ENCODE assay signal across 8 cellular contexts in the genomic region with DNA sequence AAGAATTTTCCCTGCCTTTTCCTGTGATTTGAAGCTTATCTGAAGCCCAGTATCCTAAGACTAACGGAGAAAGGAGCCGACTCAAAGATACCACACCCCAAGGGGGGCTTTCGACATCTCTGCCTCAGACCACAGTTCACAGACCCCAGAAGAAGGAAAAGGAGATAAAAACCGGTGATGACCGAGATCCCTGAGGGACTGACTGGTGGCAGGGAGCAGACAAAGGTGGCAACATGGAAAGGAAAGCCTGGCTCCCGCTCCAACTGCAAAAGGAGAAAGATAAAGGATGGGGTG. TPM values are rescaled to one million over a fixed set of nuclear protein-coding genes. Genes with fewer than 3 reads are reported as not detected.
DNase-seq lines count a peak whose midpoint lies in the region; ATAC-seq, FAIRE-seq and TF ChIP-seq lines count a peak whose summit lies in the region.

No MANE protein-coding gene starts in this region.

- in situ Hi-C loops in mammary epithelial cell (cut with MboI; ENCODE audit: low sequenced_read_pairs in 2 of 2) = loop anchor here (10.0 kb wide), 1 partner anchor 48 kb away; the partner anchor contains the start of gene SRSF3 (in 2 of the 2)

- no peak overlapping the region for H4K8ac ChIP-seq in mesenchymal stem cell (ENCODE audit: low read length)

- TF ChIP-seq CTCF in A549 (IDR thresholded peaks at IDR 0.05) (no peak), HL-60 (IDR thresholded peaks at IDR 0.05; ENCODE audit: insufficient read depth, low read length) (no peak), mammary epithelial cell (conservative IDR thresholded peaks at IDR 0.05 in 1 of 2, IDR thresholded peaks at IDR 0.05 in 1 of 2; ENCODE audit: extremely low read depth in 1 of 2, insufficient read depth in 1 of 2, low read depth in 1 of 2, low read length in 2 of 2) (no peak), vagina (IDR thresholded peaks at IDR 0.05) (no peak)

- H3K4me2 ChIP-seq in A549 (peak overlapping the region; percentile 95), mammary epithelial cell (ENCODE audit: insufficient read depth, low read depth, low read length) (peak overlapping the region; percentile 89), mesenchymal stem cell (ENCODE audit: low read length, poor library complexity, severe bottlenecking) (peak overlapping the region; percentile 86)

- intact Hi-C loops in mammary epithelial cell (cut with micrococcal nuclease) = loop anchor here (1.0 kb wide), 2 partner anchors 31 to 123 kb away; no protein-coding TSS in a partner anchor
- intact Hi-C loops in vagina (cut with DNase I) = loop anchor here (5.0 to 10.0 kb wide), 2 partner anchors 51 to 102 kb away; partner anchors contain the start of genes KCTD20 and PXT1

- H4K20me1 ChIP-seq in mammary epithelial cell (ENCODE audit: insufficient read depth, low read length) = no peaks in the 10 kb centered on the region

- no peak overlapping the region for H4K91ac ChIP-seq in mesenchymal stem cell (ENCODE audit: low read length)

- peak overlapping the region; percentile 97 for H2AFZ ChIP-seq in mammary epithelial cell (ENCODE audit: low read depth, low read length)
- peak overlapping the region; percentile 98 for H2AFZ ChIP-seq in mesenchymal stem cell (ENCODE audit: low read depth, low read length)

- BruUV-seq in mammary epithelial cell (replicated peaks; lab: Mats Ljungman, UMichigan) = no TSS peak

- peak overlapping the region in 1 of 2 experiments; percentile 98 for H3K18ac ChIP-seq in mesenchymal stem cell (ENCODE audit: low read depth in 1 of 2, low read length in 2 of 2)

- no peak overlapping the region for H2AK5ac ChIP-seq in mesenchymal stem cell (ENCODE audit: low read length, severe bottlenecking)

- peaks cover 2% of the 10 kb centered on the region for H3K79me1 ChIP-seq in mesenchymal stem cell (replicated peaks; ENCODE audit: low read length, poor library complexity, severe bottlenecking)

- peak overlapping the region; percentile 77 for H2BK5ac ChIP-seq in mesenchymal stem cell (ENCODE audit: low read depth, low read length, poor library complexity, severe bottlenecking)

- H3K79me2 ChIP-seq in mammary epithelial cell (ENCODE audit: insufficient read depth, low read length) = peaks cover 53% of the 10 kb centered on the region

- 2% methylated on average over 6 of the region's 6 CpGs for WGBS in A549 (ENCODE audit: missing lambda C conversion rate)
- WGBS in mammary epithelial cell (ENCODE audit: low coverage, missing lambda C conversion rate) = 0% methylated on average over 5 of the region's 6 CpGs
- under 1% methylated on average over 5 of the region's 6 CpGs for WGBS in mesenchymal stem cell

- H3K14ac ChIP-seq in mesenchymal stem cell (ENCODE audit: low read length in 2 of 2) = peak overlapping the region in 1 of 2 experiments; percentile 100

- FAIRE-seq in A549 (lab: Jason Lieb, UNC) = no peak

- H2BK12ac ChIP-seq in mesenchymal stem cell (ENCODE audit: low read length in 2 of 2) = no peak overlapping the region

- TF ChIP-seq POLR2A in A549 (IDR thresholded peaks at IDR 0.05; ENCODE audit: low read length) (no peak), vagina (IDR thresholded peaks at IDR 0.05) (no peak)

- H2BK120ac ChIP-seq in mesenchymal stem cell (ENCODE audit: low read depth, low read length) = no peak overlapping the region

- no peak for TF ChIP-seq RAD21 in A549 (conservative IDR thresholded peaks at IDR 0.05 in 1 of 2, IDR thresholded peaks at IDR 0.05 in 1 of 2)

- H3K4ac ChIP-seq in mesenchymal stem cell (ENCODE audit: low read depth in 1 of 2, low read length in 2 of 2) = peak overlapping the region in 1 of 2 experiments; percentile 99

- no peak for DNase-seq in A549 (ENCODE audit: low read depth in 1 of 2, low spot score in 1 of 2)
- DNase-seq in HL-60 (ENCODE audit: low read depth in 1 of 2, low spot score in 1 of 2) = no peak
- peak; percentile 21 for DNase-seq in mammary epithelial cell
- no peak for DNase-seq in mesenchymal stem cell
- no peak for DNase-seq in vagina (ENCODE audit: extremely low spot score in 2 of 2)
- no peak for DNase-seq in NCI-H510A treated with DMSO at 0.1 percent for 48 hours (lab: John Stamatoyannopoulos, UW)

- CTCF ChIA-PET in A549 (lab: Yijun Ruan, JAX) (interaction anchor here (0.8 to 1.1 kb wide), 3 partner anchors 15 to 212 kb away, joined by 3 to 4 read pairs (median 3); no protein-coding TSS in a partner anchor), mammary epithelial cell (lab: Charles Lee; ENCODE audit: low non-redundant PET) (no interaction called here)

- peak overlapping the region in 1 of 2 experiments; percentile 59 for H3K23ac ChIP-seq in mesenchymal stem cell (ENCODE audit: low read length in 2 of 2)

- peak overlapping the region; percentile 90 to 99 for H3K27ac ChIP-seq in A549
- H3K27ac ChIP-seq in HL-60 (replicated peaks) = peak overlapping the region; percentile 77
- peak overlapping the region; percentile 80 for H3K27ac ChIP-seq in mammary epithelial cell (ENCODE audit: insufficient read depth, low read depth, low read length)
- peak overlapping the region; percentile 95 for H3K27ac ChIP-seq in mesenchymal stem cell (ENCODE audit: low read length, poor library complexity, severe bottlenecking)
- peak overlapping the region; percentile 99 for H3K27ac ChIP-seq in vagina

- H3K36me3 ChIP-seq in mammary epithelial cell (ENCODE audit: insufficient read depth, low read length) = no peaks in the 10 kb centered on the region
- H3K36me3 ChIP-seq in mesenchymal stem cell (ENCODE audit: control insufficient read depth in 1 of 2, insufficient read depth in 2 of 2, low read depth in 1 of 2, low read length in 2 of 2) = peaks cover under 1 to 3% of the 10 kb centered on the region in 2 experiments
- no peaks in the 10 kb centered on the region for H3K36me3 ChIP-seq in vagina

- H2BK15ac ChIP-seq in mesenchymal stem cell (ENCODE audit: low read depth, poor library complexity, severe bottlenecking) = peak overlapping the region; percentile 60

- POLR2A ChIA-PET in A549 (lab: Yijun Ruan, JAX) = interaction anchor here (0.6 kb wide), 1 partner anchor 31 kb away, joined by 3 read pairs; no protein-coding TSS in a partner anchor

- H3K4me1 ChIP-seq in A549 (peaks cover 31% of the 10 kb centered on the region), mammary epithelial cell (ENCODE audit: insufficient read depth, low read length) (peaks cover 3% of the 10 kb centered on the region), mesenchymal stem cell (ENCODE audit: control insufficient read depth, insufficient read depth, low read depth, low read length) (peaks cover 10% of the 10 kb centered on the region), vagina (peaks cover 41% of the 10 kb centered on the region)

- no peak for TF ChIP-seq EP300 in A549 (IDR thresholded peaks at IDR 0.05)

- peak overlapping the region; percentile 67 for H3K4me3 ChIP-seq in A549
- peak overlapping the region; percentile 90 for H3K4me3 ChIP-seq in HL-60 (replicated peaks; ENCODE audit: insufficient read depth, low read length)
- H3K4me3 ChIP-seq in mammary epithelial cell (replicated peaks in 1 of 3; ENCODE audit: insufficient read depth in 1 of 3, low read depth in 2 of 3, low read length in 3 of 3) = peak overlapping the region; percentile 96 to 100 (median 99)
- H3K4me3 ChIP-seq in mesenchymal stem cell (ENCODE audit: insufficient read depth in 1 of 2, low read depth in 1 of 2, low read length in 2 of 2) = peak overlapping the region; percentile 98 to 100
- peak overlapping the region; percentile 86 to 93 for H3K4me3 ChIP-seq in vagina

- H3K9me3 ChIP-seq in A549 (no peaks in the 10 kb centered on the region), mammary epithelial cell (replicated peaks; ENCODE audit: insufficient read depth, low read length) (no peaks in the 10 kb centered on the region), mesenchymal stem cell (ENCODE audit: control insufficient read depth, low read length) (no peaks in the 10 kb centered on the region), vagina (no peaks in the 10 kb centered on the region)

- H3K27me3 ChIP-seq in HL-60 (ENCODE audit: insufficient read depth, poor library complexity, severe bottlenecking) (no peaks in the 10 kb centered on the region), mammary epithelial cell (ENCODE audit: insufficient read depth, low read length) (no peaks in the 10 kb centered on the region), mesenchymal stem cell (ENCODE audit: control insufficient read depth in 1 of 2, insufficient read depth in 1 of 2, low read length in 2 of 2) (no peaks in the 10 kb centered on the region), vagina (no peaks in the 10 kb centered on the region)

- dilution Hi-C loops in mammary epithelial cell (cut with HindIII; ENCODE audit: low sequenced_read_pairs) = loop anchor here (5.0 kb wide), 2 partner anchors 46 to 59 kb away; partner anchors contain the start of gene SRSF3

- H3K9ac ChIP-seq in mammary epithelial cell (ENCODE audit: insufficient read depth, low read length) (peak overlapping the region; percentile 92), mesenchymal stem cell (ENCODE audit: low read length) (peak overlapping the region; percentile 98)

- ATAC-seq in A549 = peak in 1 of 2 experiments; percentile 37; a peak in 3 of 6 replicates
- ATAC-seq in GM21360 (IDR thresholded peaks at IDR 0.05; ENCODE audit: unreplicated experiment) = no peak
- ATAC-seq in HG02623 (IDR thresholded peaks at IDR 0.05; ENCODE audit: unreplicated experiment) = no peak

TF ChIP-seq in A549, 52 proteins besides CTCF, POLR2A, EP300 and RAD21 (continues in another document):
- TF ChIP-seq SMC3 (IDR thresholded peaks at IDR 0.05) (no peak), RNF2 (IDR thresholded peaks at IDR 0.05; ENCODE audit: borderline replicate concordance, low read depth) (no peak), POLR2AphosphoS2 (conservative IDR thresholded peaks at IDR 0.05; ENCODE audit: low read length) (no peak)

RNA-seq across cellular contexts. Expression of gene STK38, which starts 0.7 kb away (rescaled TPM):
- polyA plus RNA-seq in A549 (2011; rRNA removed) (30.0 and 30.7 TPM in 2 replicates), A549 (2017; fragmentation: RNase III; extraction: RNeasy Plus Mini Kit Qiagen cat#74134 plus additional on column Dnase treatment) (30.9 to 31.6 TPM (median 31.0 TPM) in 3 replicates), mammary epithelial cell (13.1 TPM)
- polyA plus RNA-seq in A549 (2012; cell fraction: cytosol; rRNA removed) = 7.9 and 10.0 TPM in 2 replicates
- 11.2 and 17.9 TPM in 2 replicates for polyA plus RNA-seq in A549 (2012; cell fraction: nucleus; rRNA removed)
- polyA minus RNA-seq in A549 (2011; rRNA and poly(A)+ RNA removed) = 9.8 and 11.4 TPM in 2 replicates
- total RNA-seq in mammary epithelial cell (10 to 100 TPM; 23.2 to 29.0 TPM), vagina (31.9 TPM)
- polyA minus RNA-seq in mammary epithelial cell = 13.4 TPM
- polyA plus RNA-seq in mesenchymal stem cell (2013, experiment 1 of 2) = 22.1 TPM
- 21.5 TPM for polyA plus RNA-seq in mesenchymal stem cell (2013, experiment 2 of 2)

RNA-seq across cellular contexts. Expression of gene SRSF3, which starts 47.6 kb away (rescaled TPM):
- polyA plus RNA-seq in A549 (2011; rRNA removed) (339 and 652 TPM in 2 replicates), A549 (2017; fragmentation: RNase III; extraction: RNeasy Plus Mini Kit Qiagen cat#74134 plus additional on column Dnase treatment) (582 to 629 TPM (median 605 TPM) in 3 replicates), mammary epithelial cell (394 TPM)
- polyA plus RNA-seq in A549 (2012; cell fraction: cytosol; rRNA removed) = 383 and 445 TPM in 2 replicates
- polyA plus RNA-seq in A549 (2012; cell fraction: nucleus; rRNA removed) = 207 and 251 TPM in 2 replicates
- polyA minus RNA-seq in A549 (2011; rRNA and poly(A)+ RNA removed) = 152 and 175 TPM in 2 replicates
- total RNA-seq in mammary epithelial cell (100 to 1,000 TPM; 167 to 323 TPM), vagina (144 TPM)
- 185 TPM for polyA minus RNA-seq in mammary epithelial cell
- polyA plus RNA-seq in mesenchymal stem cell (2013, experiment 1 of 2) = 146 TPM
- polyA plus RNA-seq in mesenchymal stem cell (2013, experiment 2 of 2) = 152 TPM
